1 cellular context compared by ENCODE assay signal in the genomic region with DNA sequence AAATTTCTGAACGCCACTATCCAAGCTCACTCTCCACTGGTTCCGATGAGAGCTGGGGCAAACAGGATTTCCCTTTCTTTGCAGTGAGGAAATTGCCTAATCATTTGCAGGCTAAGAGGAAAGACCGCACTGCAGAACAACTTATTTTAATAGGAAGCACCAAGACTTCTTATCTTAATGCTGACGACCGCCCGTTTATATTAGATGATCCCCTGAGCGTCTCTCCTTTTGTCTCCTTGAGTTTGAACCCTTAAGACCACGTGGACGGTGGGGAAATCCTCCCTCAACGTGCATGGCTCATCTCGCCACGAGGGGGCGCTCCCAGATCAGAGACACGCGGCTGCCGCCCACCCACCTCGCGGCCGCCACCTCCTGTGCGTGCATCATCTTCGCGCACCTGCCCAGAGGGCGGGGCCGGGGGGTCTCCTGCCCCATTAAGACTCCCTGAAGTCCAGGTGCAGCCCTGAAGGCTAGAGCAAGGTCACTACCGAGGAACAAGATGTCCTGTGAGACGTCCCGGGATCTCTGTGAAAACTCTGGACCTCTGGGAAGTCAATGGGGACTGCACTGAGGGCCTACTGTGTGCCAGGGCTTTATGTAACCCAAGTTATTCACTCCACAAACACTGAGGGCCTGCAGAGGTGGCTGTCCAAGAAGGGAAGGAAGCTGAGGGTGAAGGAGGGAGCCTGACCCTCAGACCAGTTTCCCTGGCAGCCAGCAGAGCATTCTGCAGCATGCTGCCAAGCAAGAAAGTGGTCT.
TF ChIP-seq lines count a peak whose summit lies in the region.

No MANE protein-coding gene starts in this region.

TF ChIP-seq in HepG2, 621 proteins besides CTCF, POLR2A, EP300 and RAD21 (continued from another document and continues in another):
- TF ChIP-seq, protein P1, sequence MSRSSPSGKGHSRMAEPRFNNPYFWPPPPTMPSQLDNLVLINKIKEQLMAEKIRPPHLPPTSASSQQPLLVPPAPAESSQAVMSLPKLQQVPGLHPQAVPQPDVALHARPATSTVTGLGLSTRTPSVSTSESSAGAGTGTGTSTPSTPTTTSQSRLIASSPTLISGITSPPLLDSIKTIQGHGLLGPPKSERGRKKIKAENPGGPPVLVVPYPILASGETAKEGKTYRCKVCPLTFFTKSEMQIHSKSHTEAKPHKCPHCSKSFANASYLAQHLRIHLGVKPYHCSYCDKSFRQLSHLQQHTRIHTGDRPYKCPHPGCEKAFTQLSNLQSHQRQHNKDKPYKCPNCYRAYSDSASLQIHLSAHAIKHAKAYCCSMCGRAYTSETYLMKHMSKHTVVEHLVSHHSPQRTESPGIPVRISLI (CRISPR knock-in tag; IDR thresholded peaks at IDR 0.05; ENCODE audit: borderline replicate concordance) = no peak
- no peak for TF ChIP-seq ZNF33B (CRISPR knock-in tag; IDR thresholded peaks at IDR 0.05)
- no peak for TF ChIP-seq ZNF24 (IDR thresholded peaks at IDR 0.05)
- TF ChIP-seq ZNF572 (CRISPR knock-in tag; IDR thresholded peaks at IDR 0.05) = peak; percentile 52; the same call in 1 of the 2 replicates
- TF ChIP-seq TOE1 (CRISPR knock-in tag; IDR thresholded peaks at IDR 0.05) = no peak
- TF ChIP-seq EHMT2 (IDR thresholded peaks at IDR 0.05; ENCODE audit: borderline replicate concordance, low read depth, low read length) = no peak
- no peak for TF ChIP-seq REXO4 (CRISPR knock-in tag; IDR thresholded peaks at IDR 0.05; ENCODE audit: borderline replicate concordance)
- TF ChIP-seq SRSF4 (IDR thresholded peaks at IDR 0.05; ENCODE audit: low read depth, low read length, poor library complexity, severe bottlenecking) = no peak
- TF ChIP-seq, protein P2, sequence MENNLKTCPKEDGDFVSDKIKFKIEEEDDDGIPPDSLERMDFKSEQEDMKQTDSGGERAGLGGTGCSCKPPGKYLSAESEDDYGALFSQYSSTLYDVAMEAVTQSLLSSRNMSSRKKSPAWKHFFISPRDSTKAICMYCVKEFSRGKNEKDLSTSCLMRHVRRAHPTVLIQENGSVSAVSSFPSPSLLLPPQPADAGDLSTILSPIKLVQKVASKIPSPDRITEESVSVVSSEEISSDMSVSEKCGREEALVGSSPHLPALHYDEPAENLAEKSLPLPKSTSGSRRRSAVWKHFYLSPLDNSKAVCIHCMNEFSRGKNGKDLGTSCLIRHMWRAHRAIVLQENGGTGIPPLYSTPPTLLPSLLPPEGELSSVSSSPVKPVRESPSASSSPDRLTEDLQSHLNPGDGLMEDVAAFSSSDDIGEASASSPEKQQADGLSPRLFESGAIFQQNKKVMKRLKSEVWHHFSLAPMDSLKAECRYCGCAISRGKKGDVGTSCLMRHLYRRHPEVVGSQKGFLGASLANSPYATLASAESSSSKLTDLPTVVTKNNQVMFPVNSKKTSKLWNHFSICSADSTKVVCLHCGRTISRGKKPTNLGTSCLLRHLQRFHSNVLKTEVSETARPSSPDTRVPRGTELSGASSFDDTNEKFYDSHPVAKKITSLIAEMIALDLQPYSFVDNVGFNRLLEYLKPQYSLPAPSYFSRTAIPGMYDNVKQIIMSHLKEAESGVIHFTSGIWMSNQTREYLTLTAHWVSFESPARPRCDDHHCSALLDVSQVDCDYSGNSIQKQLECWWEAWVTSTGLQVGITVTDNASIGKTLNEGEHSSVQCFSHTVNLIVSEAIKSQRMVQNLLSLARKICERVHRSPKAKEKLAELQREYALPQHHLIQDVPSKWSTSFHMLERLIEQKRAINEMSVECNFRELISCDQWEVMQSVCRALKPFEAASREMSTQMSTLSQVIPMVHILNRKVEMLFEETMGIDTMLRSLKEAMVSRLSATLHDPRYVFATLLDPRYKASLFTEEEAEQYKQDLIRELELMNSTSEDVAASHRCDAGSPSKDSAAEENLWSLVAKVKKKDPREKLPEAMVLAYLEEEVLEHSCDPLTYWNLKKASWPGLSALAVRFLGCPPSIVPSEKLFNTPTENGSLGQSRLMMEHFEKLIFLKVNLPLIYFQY (CRISPR knock-in tag; IDR thresholded peaks at IDR 0.05; ENCODE audit: borderline replicate concordance) = no peak
- TF ChIP-seq ZNF546 (CRISPR knock-in tag; conservative IDR thresholded peaks at IDR 0.05) = no peak
- TF ChIP-seq EED (CRISPR knock-in tag; IDR thresholded peaks at IDR 0.05) = peak; percentile 93; the same call in 1 of the 2 replicates
- TF ChIP-seq SUZ12 (IDR thresholded peaks at IDR 0.05; ENCODE audit: low read depth, low read length) = no peak
- TF ChIP-seq MYPOP (CRISPR knock-in tag; IDR thresholded peaks at IDR 0.05) = 0 out of 2 replicates have a peak, but pooled peaks have one; percentile 37
- TF ChIP-seq REST (IDR thresholded peaks at IDR 0.05; ENCODE audit: borderline replicate concordance in 1 of 2, low read depth in 1 of 2, low read length in 2 of 2) = no peak
- TF ChIP-seq, protein P3, sequence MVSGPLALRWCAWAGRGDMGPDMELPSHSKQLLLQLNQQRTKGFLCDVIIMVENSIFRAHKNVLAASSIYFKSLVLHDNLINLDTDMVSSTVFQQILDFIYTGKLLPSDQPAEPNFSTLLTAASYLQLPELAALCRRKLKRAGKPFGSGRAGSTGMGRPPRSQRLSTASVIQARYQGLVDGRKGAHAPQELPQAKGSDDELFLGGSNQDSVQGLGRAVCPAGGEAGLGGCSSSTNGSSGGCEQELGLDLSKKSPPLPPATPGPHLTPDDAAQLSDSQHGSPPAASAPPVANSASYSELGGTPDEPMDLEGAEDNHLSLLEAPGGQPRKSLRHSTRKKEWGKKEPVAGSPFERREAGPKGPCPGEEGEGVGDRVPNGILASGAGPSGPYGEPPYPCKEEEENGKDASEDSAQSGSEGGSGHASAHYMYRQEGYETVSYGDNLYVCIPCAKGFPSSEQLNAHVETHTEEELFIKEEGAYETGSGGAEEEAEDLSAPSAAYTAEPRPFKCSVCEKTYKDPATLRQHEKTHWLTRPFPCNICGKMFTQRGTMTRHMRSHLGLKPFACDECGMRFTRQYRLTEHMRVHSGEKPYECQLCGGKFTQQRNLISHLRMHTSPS (CRISPR knock-in tag; IDR thresholded peaks at IDR 0.05; ENCODE audit: low read depth) = no peak
- TF ChIP-seq, protein P4, sequence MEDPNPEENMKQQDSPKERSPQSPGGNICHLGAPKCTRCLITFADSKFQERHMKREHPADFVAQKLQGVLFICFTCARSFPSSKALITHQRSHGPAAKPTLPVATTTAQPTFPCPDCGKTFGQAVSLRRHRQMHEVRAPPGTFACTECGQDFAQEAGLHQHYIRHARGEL (CRISPR knock-in tag; IDR thresholded peaks at IDR 0.05) = no peak
- TF ChIP-seq NFATC3 (CRISPR knock-in tag; IDR thresholded peaks at IDR 0.05) = no peak
- TF ChIP-seq, protein P5, sequence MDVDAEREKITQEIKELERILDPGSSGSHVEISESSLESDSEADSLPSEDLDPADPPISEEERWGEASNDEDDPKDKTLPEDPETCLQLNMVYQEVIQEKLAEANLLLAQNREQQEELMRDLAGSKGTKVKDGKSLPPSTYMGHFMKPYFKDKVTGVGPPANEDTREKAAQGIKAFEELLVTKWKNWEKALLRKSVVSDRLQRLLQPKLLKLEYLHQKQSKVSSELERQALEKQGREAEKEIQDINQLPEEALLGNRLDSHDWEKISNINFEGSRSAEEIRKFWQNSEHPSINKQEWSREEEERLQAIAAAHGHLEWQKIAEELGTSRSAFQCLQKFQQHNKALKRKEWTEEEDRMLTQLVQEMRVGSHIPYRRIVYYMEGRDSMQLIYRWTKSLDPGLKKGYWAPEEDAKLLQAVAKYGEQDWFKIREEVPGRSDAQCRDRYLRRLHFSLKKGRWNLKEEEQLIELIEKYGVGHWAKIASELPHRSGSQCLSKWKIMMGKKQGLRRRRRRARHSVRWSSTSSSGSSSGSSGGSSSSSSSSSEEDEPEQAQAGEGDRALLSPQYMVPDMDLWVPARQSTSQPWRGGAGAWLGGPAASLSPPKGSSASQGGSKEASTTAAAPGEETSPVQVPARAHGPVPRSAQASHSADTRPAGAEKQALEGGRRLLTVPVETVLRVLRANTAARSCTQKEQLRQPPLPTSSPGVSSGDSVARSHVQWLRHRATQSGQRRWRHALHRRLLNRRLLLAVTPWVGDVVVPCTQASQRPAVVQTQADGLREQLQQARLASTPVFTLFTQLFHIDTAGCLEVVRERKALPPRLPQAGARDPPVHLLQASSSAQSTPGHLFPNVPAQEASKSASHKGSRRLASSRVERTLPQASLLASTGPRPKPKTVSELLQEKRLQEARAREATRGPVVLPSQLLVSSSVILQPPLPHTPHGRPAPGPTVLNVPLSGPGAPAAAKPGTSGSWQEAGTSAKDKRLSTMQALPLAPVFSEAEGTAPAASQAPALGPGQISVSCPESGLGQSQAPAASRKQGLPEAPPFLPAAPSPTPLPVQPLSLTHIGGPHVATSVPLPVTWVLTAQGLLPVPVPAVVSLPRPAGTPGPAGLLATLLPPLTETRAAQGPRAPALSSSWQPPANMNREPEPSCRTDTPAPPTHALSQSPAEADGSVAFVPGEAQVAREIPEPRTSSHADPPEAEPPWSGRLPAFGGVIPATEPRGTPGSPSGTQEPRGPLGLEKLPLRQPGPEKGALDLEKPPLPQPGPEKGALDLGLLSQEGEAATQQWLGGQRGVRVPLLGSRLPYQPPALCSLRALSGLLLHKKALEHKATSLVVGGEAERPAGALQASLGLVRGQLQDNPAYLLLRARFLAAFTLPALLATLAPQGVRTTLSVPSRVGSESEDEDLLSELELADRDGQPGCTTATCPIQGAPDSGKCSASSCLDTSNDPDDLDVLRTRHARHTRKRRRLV (CRISPR knock-in tag; IDR thresholded peaks at IDR 0.05) = no peak
- TF ChIP-seq THYN1 (CRISPR knock-in tag; IDR thresholded peaks at IDR 0.05; ENCODE audit: borderline replicate concordance, low read depth) = no peak
- peak; percentile 40; the same call in 1 of the 2 replicates for TF ChIP-seq DRAP1 (CRISPR knock-in tag; IDR thresholded peaks at IDR 0.05)
- 0 out of 2 replicates have a peak, but pooled peaks have one; percentile 29 for TF ChIP-seq ZNF354B (CRISPR knock-in tag; IDR thresholded peaks at IDR 0.05)
- TF ChIP-seq SRY (CRISPR knock-in tag; IDR thresholded peaks at IDR 0.05) = peak; percentile 74; the same call in 1 of the 2 replicates
- TF ChIP-seq HHEX (CRISPR knock-in tag; IDR thresholded peaks at IDR 0.05) = peak; percentile 37; the same call in 1 of the 2 replicates
- TF ChIP-seq MTA1 (CRISPR knock-in tag; IDR thresholded peaks at IDR 0.05; ENCODE audit: borderline replicate concordance) = no peak; the same call in 1 of the 2 replicates
- TF ChIP-seq, protein P6, sequence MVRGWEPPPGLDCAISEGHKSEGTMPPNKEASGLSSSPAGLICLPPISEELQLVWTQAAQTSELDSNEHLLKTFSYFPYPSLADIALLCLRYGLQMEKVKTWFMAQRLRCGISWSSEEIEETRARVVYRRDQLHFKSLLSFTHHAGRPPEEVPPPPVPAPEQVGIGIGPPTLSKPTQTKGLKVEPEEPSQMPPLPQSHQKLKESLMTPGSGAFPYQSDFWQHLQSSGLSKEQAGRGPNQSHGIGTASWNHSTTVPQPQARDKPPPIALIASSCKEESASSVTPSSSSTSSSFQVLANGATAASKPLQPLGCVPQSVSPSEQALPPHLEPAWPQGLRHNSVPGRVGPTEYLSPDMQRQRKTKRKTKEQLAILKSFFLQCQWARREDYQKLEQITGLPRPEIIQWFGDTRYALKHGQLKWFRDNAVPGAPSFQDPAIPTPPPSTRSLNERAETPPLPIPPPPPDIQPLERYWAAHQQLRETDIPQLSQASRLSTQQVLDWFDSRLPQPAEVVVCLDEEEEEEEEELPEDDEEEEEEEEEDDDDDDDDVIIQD (CRISPR knock-in tag; IDR thresholded peaks at IDR 0.05; ENCODE audit: low read depth) = no peak
- no peak for TF ChIP-seq U2AF1 (optimal IDR thresholded peaks at IDR 0.05; ENCODE audit: low read depth, low read length)
- no peak for TF ChIP-seq KLF15 (CRISPR knock-in tag; IDR thresholded peaks at IDR 0.05; ENCODE audit: borderline replicate concordance)
- TF ChIP-seq, protein P7, sequence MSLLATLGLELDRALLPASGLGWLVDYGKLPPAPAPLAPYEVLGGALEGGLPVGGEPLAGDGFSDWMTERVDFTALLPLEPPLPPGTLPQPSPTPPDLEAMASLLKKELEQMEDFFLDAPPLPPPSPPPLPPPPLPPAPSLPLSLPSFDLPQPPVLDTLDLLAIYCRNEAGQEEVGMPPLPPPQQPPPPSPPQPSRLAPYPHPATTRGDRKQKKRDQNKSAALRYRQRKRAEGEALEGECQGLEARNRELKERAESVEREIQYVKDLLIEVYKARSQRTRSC (CRISPR knock-in tag; IDR thresholded peaks at IDR 0.05; ENCODE audit: low read depth) = no peak
- TF ChIP-seq ZNF124 (CRISPR knock-in tag; IDR thresholded peaks at IDR 0.05) = peak; percentile 61; the same call in 1 of the 2 replicates
- TF ChIP-seq ZFP36 (IDR thresholded peaks at IDR 0.05; ENCODE audit: borderline replicate concordance, low read depth, low read length, partially characterized antibody) = peak; percentile 35
- TF ChIP-seq GABPB1 (CRISPR knock-in tag; IDR thresholded peaks at IDR 0.05) = peak; percentile 68
- TF ChIP-seq SP1 (IDR thresholded peaks at IDR 0.05) = no peak
- TF ChIP-seq SP1 (CRISPR knock-in tag; IDR thresholded peaks at IDR 0.05) = peak; percentile 66
